ENCODE assay signal across 8 cellular contexts in the genomic region with DNA sequence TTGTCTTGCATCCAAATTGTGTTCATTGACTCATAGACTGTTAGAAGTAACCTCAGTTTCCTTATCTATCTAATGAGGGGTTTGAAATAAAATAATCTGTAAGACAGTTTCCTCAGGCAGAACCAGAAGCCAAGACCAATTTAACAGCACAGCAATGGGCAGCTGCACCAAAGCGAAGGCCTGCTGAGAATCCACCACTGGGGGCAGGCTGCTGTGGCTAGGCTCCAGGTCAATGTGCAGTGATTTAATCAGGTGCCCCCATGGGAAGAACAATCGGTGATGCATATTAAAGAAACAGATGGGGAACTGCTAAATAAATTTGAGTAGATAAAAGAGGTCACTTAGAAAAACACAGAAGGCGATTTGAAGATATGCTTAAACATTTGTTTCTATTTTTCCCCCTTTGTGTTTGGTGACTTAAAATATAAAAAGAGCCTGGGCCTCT. TPM values are rescaled to one million over a fixed set of nuclear protein-coding genes. Genes with fewer than 3 reads are reported as not detected.
DNase-seq lines count a peak whose midpoint lies in the region; ATAC-seq and TF ChIP-seq lines count a peak whose summit lies in the region.

No MANE protein-coding gene starts in this region.

- peak; percentile 64 for TF ChIP-seq CTCF in Loucy (conservative IDR thresholded peaks at IDR 0.05; ENCODE audit: low read length)

- H3K36me3 ChIP-seq in Loucy (ENCODE audit: insufficient read depth, low read length) = peaks cover under 1% of the 10 kb centered on the region; the same call in 1 of the 2 replicates

- H3K4me1 ChIP-seq in Loucy (ENCODE audit: insufficient read depth, low read length, poor library complexity, severe bottlenecking) = no peaks in the 10 kb centered on the region

- H3K4me2 ChIP-seq in Loucy (ENCODE audit: low read depth, low read length, poor library complexity, severe bottlenecking) = no peak overlapping the region

- no peaks in the 10 kb centered on the region for H4K20me1 ChIP-seq in Loucy (ENCODE audit: insufficient read depth, low read length, poor library complexity, severe bottlenecking)

- H2AFZ ChIP-seq in Loucy (ENCODE audit: low read length) = no peak overlapping the region

- H3K9me3 ChIP-seq in Loucy (ENCODE audit: insufficient read depth, low read depth, low read length) = no peaks in the 10 kb centered on the region

- no peaks in the 10 kb centered on the region for H3F3A ChIP-seq in Loucy (ENCODE audit: low read depth)

- no peaks in the 10 kb centered on the region for H3K9me2 ChIP-seq in Loucy (replicated peaks; ENCODE audit: low read depth, low read length)

- no peak for ATAC-seq in GM18858 (IDR thresholded peaks at IDR 0.05; ENCODE audit: unreplicated experiment)
- no peak for ATAC-seq in activated CD4-positive, CD25-positive, alpha-beta regulatory T cell treated with anti-CD3 and anti-CD28 coated beads, Interleukin-2, amount 50 U/mL, for 24 hours
- no peak for ATAC-seq in GM19023 (IDR thresholded peaks at IDR 0.05; ENCODE audit: unreplicated experiment)

- no peaks in the 10 kb centered on the region for H3K27me3 ChIP-seq in Loucy (ENCODE audit: insufficient read depth, low read length, poor library complexity, severe bottlenecking)

- DNase-seq in EH (ENCODE audit: low read depth) = peak; percentile 24
- DNase-seq in cerebellar cortex (ENCODE audit: low spot score) = peak; percentile 49
- peak; percentile 40 for DNase-seq in myocyte (ENCODE audit: low read depth)
- DNase-seq in stimulated activated CD4-positive, alpha-beta T cell treated with anti-CD3 and anti-CD28 coated beads, Interleukin-4, amount 100 ng/mL, for 24 hours = no peak

- no peaks in the 10 kb centered on the region for H3K79me2 ChIP-seq in Loucy (ENCODE audit: insufficient read depth, low read length)

- H3K4me3 ChIP-seq in Loucy (ENCODE audit: low read length, poor library complexity, severe bottlenecking) = no peak overlapping the region

- no peak overlapping the region for H3K9ac ChIP-seq in Loucy (ENCODE audit: low read depth, low read length, poor library complexity, severe bottlenecking)

RNA-seq across cellular contexts. Expression of a gene that starts 28.0 kb away (rescaled TPM):
- 13.1 and 16.1 TPM in 2 replicates for total RNA-seq in myocyte
- 13.7 TPM for polyA plus RNA-seq in myocyte (2012)

RNA-seq across cellular contexts. Expression of a gene that starts 50.0 kb away (rescaled TPM):
- 2.4 and 2.5 TPM in 2 replicates for total RNA-seq in myocyte
- 0.93 TPM for polyA plus RNA-seq in myocyte (2012)
